27 cellular contexts compared by ENCODE assay signal in genomic region chr1:245353411-245353810, GRCh38.
"Had no signal": no experiment of that assay in that cellular context is flagged by ENCODE, and none has a peak within 500 bp of the region (broad histone marks: within the 10 kb centered on the region; RNA-seq: fewer than 3 reads in every experiment).

No MANE protein-coding gene starts in this region.

- ATAC-seq: activated T-cell treated with anti-CD3 and anti-CD28 coated beads, Interleukin-2, amount 50 U/mL, for 4 hours; PC-3; Right ventricle myocardium inferior had no signal

- DNase-seq: activated CD4-positive, alpha-beta T cell treated with anti-CD3 and anti-CD28 coated beads, Interleukin-2, amount 10 ng/mL, durations not matched to agents 24 days and 14 days; activated CD4-positive, alpha-beta T cell treated with anti-CD3 and anti-CD28 coated beads, Interleukin-2, amount 50 U/mL, for 4 hours; activated CD8-positive, alpha-beta memory T cell treated with anti-CD3 and anti-CD28 coated beads, Interleukin-2, amount 50 U/mL, for 4 hours; activated gamma-delta T cell treated with Interleukin-2 at 50 U/mL for 16 hours; activated naive CD4-positive, alpha-beta T cell treated with anti-CD3 and anti-CD28 coated beads for 36 hours; activated T-cell treated with anti-CD3 and anti-CD28 coated beads for 4 hours; activated T-cell treated with anti-CD3 and anti-CD28 coated beads, Interleukin-2, amount 50 U/mL, for 4 hours; adrenal gland; anterior cingulate cortex; central memory CD4-positive, alpha-beta T cell; NCI-H1105; NCI-H1417 treated with DMSO at 0.1 percent for 48 hours; NCI-H1694; NCI-H1930; NCI-H2081 treated with DMSO at 0.1 percent for 48 hours; NCI-H510A; NCI-H526; NCI-H748 treated with DMSO at 0.1 percent for 48 hours; NK-92 treated with Interleukin-12 subunit alpha and Interleukin-12 subunit beta, amount 100 ng/mL, for 24 hours; PC-3; Peyer's patch; SIG-M5; SW 1271; T-helper 1 cell; T-helper 2 cell; T-helper 9 cell had no signal
